ENCODE assay signal across 1 cellular context in genomic region chr7:77536413-77537135, GRCh38.
TF ChIP-seq lines count a peak whose summit lies in the region.

No MANE protein-coding gene starts in this region.

TF ChIP-seq in HepG2, 621 proteins besides CTCF, POLR2A, EP300 and RAD21 (continued from another document and continues in another):
- TF ChIP-seq, protein P1, sequence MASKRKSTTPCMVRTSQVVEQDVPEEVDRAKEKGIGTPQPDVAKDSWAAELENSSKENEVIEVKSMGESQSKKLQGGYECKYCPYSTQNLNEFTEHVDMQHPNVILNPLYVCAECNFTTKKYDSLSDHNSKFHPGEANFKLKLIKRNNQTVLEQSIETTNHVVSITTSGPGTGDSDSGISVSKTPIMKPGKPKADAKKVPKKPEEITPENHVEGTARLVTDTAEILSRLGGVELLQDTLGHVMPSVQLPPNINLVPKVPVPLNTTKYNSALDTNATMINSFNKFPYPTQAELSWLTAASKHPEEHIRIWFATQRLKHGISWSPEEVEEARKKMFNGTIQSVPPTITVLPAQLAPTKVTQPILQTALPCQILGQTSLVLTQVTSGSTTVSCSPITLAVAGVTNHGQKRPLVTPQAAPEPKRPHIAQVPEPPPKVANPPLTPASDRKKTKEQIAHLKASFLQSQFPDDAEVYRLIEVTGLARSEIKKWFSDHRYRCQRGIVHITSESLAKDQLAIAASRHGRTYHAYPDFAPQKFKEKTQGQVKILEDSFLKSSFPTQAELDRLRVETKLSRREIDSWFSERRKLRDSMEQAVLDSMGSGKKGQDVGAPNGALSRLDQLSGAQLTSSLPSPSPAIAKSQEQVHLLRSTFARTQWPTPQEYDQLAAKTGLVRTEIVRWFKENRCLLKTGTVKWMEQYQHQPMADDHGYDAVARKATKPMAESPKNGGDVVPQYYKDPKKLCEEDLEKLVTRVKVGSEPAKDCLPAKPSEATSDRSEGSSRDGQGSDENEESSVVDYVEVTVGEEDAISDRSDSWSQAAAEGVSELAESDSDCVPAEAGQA (IDR thresholded peaks at IDR 0.05; ENCODE audit: low read depth) = no peak
- TF ChIP-seq, protein P1 (CRISPR knock-in tag; IDR thresholded peaks at IDR 0.05; ENCODE audit: borderline replicate concordance) = no peak
- TF ChIP-seq ZGPAT (CRISPR knock-in tag; IDR thresholded peaks at IDR 0.05) = peak; percentile 80
- peak; percentile 71 for TF ChIP-seq ZSCAN21 (CRISPR knock-in tag; IDR thresholded peaks at IDR 0.05; ENCODE audit: borderline replicate concordance)
- no peak for TF ChIP-seq ZC3H4 (CRISPR knock-in tag; IDR thresholded peaks at IDR 0.05; ENCODE audit: borderline replicate concordance)
- TF ChIP-seq TFDP1 (CRISPR knock-in tag; IDR thresholded peaks at IDR 0.05; ENCODE audit: borderline replicate concordance) = 0 out of 2 replicates have a peak, but pooled peaks have one; percentile 28
- TF ChIP-seq ZSCAN22 (CRISPR knock-in tag; IDR thresholded peaks at IDR 0.05) = no peak
- peak; percentile 26; the same call in 1 of the 2 replicates for TF ChIP-seq PAXIP1 (CRISPR knock-in tag; conservative IDR thresholded peaks at IDR 0.05)
- TF ChIP-seq ZNF143 (CRISPR knock-in tag; IDR thresholded peaks at IDR 0.05) = peak; percentile 64
- peak; percentile 61 for TF ChIP-seq IRF2 (CRISPR knock-in tag; IDR thresholded peaks at IDR 0.05)
- TF ChIP-seq FOXC1 (CRISPR knock-in tag; IDR thresholded peaks at IDR 0.05; ENCODE audit: borderline replicate concordance) = peak; percentile 71; the same call in 1 of the 2 replicates
- TF ChIP-seq CREM (IDR thresholded peaks at IDR 0.05) = peak; percentile 58; the same call in 1 of the 2 replicates
- no peak for TF ChIP-seq CREM (CRISPR knock-in tag; IDR thresholded peaks at IDR 0.05)
- TF ChIP-seq ZNF629 (CRISPR knock-in tag; conservative IDR thresholded peaks at IDR 0.05) = 0 out of 2 replicates have a peak, but pooled peaks have one; percentile 19
- TF ChIP-seq GATA4 (IDR thresholded peaks at IDR 0.05; ENCODE audit: borderline replicate concordance, low read depth) = peak; percentile 75
- TF ChIP-seq NCOR1 (IDR thresholded peaks at IDR 0.05; ENCODE audit: borderline replicate concordance, low read length) = no peak
- TF ChIP-seq, protein P2, sequence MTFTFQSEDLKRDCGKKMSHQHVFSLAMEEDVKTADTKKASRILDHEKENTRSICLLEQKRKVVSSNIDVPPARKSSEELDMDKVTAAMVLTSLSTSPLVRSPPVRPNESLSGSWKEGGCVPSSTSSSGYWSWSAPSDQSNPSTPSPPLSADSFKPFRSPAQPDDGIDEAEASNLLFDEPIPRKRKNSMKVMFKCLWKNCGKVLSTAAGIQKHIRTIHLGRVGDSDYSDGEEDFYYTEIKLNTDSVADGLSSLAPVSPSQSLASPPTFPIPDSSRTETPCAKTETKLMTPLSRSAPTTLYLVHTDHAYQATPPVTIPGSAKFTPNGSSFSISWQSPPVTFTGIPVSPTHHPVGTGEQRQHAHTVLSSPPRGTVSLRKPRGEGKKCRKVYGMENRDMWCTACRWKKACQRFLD (CRISPR knock-in tag; IDR thresholded peaks at IDR 0.05; ENCODE audit: borderline replicate concordance) = 0 out of 2 replicates have a peak, but pooled peaks have one; percentile 72
- TF ChIP-seq ZNF781 (CRISPR knock-in tag; IDR thresholded peaks at IDR 0.05; ENCODE audit: borderline replicate concordance, not compliant biosample characterization) = peak; percentile 30
- peak; percentile 77 for TF ChIP-seq ZSCAN9 (CRISPR knock-in tag; IDR thresholded peaks at IDR 0.05; ENCODE audit: borderline replicate concordance)
- no peak; the same call in 1 of the 2 replicates for TF ChIP-seq REPIN1 (CRISPR knock-in tag; IDR thresholded peaks at IDR 0.05; ENCODE audit: borderline replicate concordance, low read depth)
- TF ChIP-seq ZBTB21 (CRISPR knock-in tag; IDR thresholded peaks at IDR 0.05) = no peak; the same call in 1 of the 2 replicates
- peak; percentile 57 for TF ChIP-seq BCL6 (CRISPR knock-in tag; IDR thresholded peaks at IDR 0.05)
- peak; percentile 69; the same call in 1 of the 2 replicates for TF ChIP-seq SSRP1 (CRISPR knock-in tag; IDR thresholded peaks at IDR 0.05)
- TF ChIP-seq MTF2 (CRISPR knock-in tag; IDR thresholded peaks at IDR 0.05; ENCODE audit: borderline replicate concordance) = no peak
- TF ChIP-seq, protein P3, sequence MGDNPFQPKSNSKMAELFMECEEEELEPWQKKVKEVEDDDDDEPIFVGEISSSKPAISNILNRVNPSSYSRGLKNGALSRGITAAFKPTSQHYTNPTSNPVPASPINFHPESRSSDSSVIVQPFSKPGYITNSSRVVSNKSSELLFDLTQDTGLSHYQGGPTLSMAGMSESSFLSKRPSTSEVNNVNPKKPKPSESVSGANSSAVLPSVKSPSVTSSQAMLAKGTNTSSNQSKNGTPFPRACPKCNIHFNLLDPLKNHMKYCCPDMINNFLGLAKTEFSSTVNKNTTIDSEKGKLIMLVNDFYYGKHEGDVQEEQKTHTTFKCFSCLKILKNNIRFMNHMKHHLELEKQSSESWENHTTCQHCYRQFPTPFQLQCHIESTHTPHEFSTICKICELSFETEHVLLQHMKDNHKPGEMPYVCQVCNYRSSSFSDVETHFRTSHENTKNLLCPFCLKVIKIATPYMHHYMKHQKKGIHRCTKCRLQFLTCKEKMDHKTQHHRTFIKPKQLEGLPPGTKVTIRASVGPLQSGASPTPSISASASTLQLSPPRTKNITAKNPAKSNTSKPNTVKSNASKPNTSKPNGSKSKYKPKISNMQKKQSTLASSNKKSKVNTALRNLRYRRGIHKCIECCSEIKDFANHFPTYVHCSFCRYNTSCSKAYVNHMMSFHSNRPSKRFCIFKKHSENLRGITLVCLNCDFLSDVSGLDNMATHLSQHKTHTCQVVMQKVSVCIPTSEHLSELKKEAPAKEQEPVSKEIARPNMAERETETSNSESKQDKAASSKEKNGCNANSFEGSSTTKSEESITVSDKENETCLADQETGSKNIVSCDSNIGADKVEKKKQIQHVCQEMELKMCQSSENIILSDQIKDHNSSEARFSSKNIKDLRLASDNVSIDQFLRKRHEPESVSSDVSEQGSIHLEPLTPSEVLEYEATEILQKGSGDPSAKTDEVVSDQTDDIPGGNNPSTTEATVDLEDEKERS (CRISPR knock-in tag; IDR thresholded peaks at IDR 0.05) = 0 out of 2 replicates have a peak, but pooled peaks have one; percentile 29
- TF ChIP-seq ATF7-NPFF (CRISPR knock-in tag; IDR thresholded peaks at IDR 0.05; ENCODE audit: low read depth) = peak; percentile 82
- TF ChIP-seq MIER3 (CRISPR knock-in tag; IDR thresholded peaks at IDR 0.05; ENCODE audit: borderline replicate concordance) = 0 out of 2 replicates have a peak, but pooled peaks have one; percentile 40
- TF ChIP-seq AGO2 (optimal IDR thresholded peaks at IDR 0.05; ENCODE audit: low read depth, low read length) = peak; percentile 53
- peak; percentile 71; the same call in 1 of the 2 replicates for TF ChIP-seq MYNN (CRISPR knock-in tag; IDR thresholded peaks at IDR 0.05; ENCODE audit: low read depth)
- TF ChIP-seq DZIP1 (CRISPR knock-in tag; IDR thresholded peaks at IDR 0.05) = 0 out of 2 replicates have a peak, but pooled peaks have one; percentile 44
- TF ChIP-seq, protein P4, sequence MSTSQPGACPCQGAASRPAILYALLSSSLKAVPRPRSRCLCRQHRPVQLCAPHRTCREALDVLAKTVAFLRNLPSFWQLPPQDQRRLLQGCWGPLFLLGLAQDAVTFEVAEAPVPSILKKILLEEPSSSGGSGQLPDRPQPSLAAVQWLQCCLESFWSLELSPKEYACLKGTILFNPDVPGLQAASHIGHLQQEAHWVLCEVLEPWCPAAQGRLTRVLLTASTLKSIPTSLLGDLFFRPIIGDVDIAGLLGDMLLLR (CRISPR knock-in tag; IDR thresholded peaks at IDR 0.05) = no peak; the same call in 1 of the 2 replicates
- TF ChIP-seq AHR (CRISPR knock-in tag; IDR thresholded peaks at IDR 0.05) = peak; percentile 66; the same call in 1 of the 2 replicates
- TF ChIP-seq TSC22D2 (CRISPR knock-in tag; IDR thresholded peaks at IDR 0.05; ENCODE audit: borderline replicate concordance) = peak; percentile 64; the same call in 1 of the 2 replicates
- peak; percentile 11 for TF ChIP-seq XRCC5 (optimal IDR thresholded peaks at IDR 0.05; ENCODE audit: low read length)
- TF ChIP-seq, protein P5, sequence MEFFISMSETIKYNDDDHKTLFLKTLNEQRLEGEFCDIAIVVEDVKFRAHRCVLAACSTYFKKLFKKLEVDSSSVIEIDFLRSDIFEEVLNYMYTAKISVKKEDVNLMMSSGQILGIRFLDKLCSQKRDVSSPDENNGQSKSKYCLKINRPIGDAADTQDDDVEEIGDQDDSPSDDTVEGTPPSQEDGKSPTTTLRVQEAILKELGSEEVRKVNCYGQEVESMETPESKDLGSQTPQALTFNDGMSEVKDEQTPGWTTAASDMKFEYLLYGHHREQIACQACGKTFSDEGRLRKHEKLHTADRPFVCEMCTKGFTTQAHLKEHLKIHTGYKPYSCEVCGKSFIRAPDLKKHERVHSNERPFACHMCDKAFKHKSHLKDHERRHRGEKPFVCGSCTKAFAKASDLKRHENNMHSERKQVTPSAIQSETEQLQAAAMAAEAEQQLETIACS (CRISPR knock-in tag; IDR thresholded peaks at IDR 0.05) = peak; percentile 85
- 0 out of 2 replicates have a peak, but pooled peaks have one; percentile 61 for TF ChIP-seq CBX5 (CRISPR knock-in tag; IDR thresholded peaks at IDR 0.05; ENCODE audit: borderline replicate concordance)
- peak; percentile 74; the same call in 1 of the 2 replicates for TF ChIP-seq SPEN (CRISPR knock-in tag; IDR thresholded peaks at IDR 0.05; ENCODE audit: low read depth)
